In genomic region chr20:54122189-54122588, GRCh38 we compare ENCODE assay signal across 14 cellular contexts. TPM values are rescaled to one million over a fixed set of nuclear protein-coding genes. Genes with fewer than 3 reads are reported as not detected.
DNase-seq lines count a peak whose midpoint lies in the region; ATAC-seq and TF ChIP-seq lines count a peak whose summit lies in the region.
"Had no signal": no experiment of that assay in that cellular context is flagged by ENCODE, and none has a peak within 500 bp of the region (broad histone marks: within the 10 kb centered on the region; RNA-seq: fewer than 3 reads in every experiment).

No MANE protein-coding gene starts in this region.

- H3K36me3 Mint-ChIP-seq in stimulated activated effector memory CD8-positive, alpha-beta T cell treated with anti-CD3 and anti-CD28 coated beads, Interleukin-12 subunit alpha, Interleukin-12 subunit beta, amount 100 ng/mL, for 72 hours, result no peaks in the 10 kb centered on the region

- in situ Hi-C loops in HAP-1 (cut with MboI; ENCODE audit: low sequenced_read_pairs), result no loop called here

- no peaks in the 10 kb centered on the region for H3K4me1 Mint-ChIP-seq in stimulated activated effector memory CD8-positive, alpha-beta T cell treated with anti-CD3 and anti-CD28 coated beads, Interleukin-12 subunit alpha, Interleukin-12 subunit beta, amount 100 ng/mL, for 72 hours

- H3K4me3 ChIP-seq in lower lobe of right lung (no peak overlapping the region), HAP-1 (no peak overlapping the region)

- no peaks in the 10 kb centered on the region for H3K36me3 ChIP-seq in lower lobe of right lung
- no peaks in the 10 kb centered on the region for H3K36me3 ChIP-seq in HAP-1 (replicated peaks)

- H3K9me3 ChIP-seq in lower lobe of right lung (no peaks in the 10 kb centered on the region), HAP-1 (no peaks in the 10 kb centered on the region)

- ATAC-seq in GM21423 (IDR thresholded peaks at IDR 0.05; ENCODE audit: unreplicated experiment), result peak; percentile 58
- ATAC-seq in stimulated activated effector memory CD8-positive, alpha-beta T cell treated with anti-CD3 and anti-CD28 coated beads, Interleukin-12 subunit alpha, Interleukin-12 subunit beta, amount 100 ng/mL, for 72 hours, result no peak
- ATAC-seq in HG02798 (IDR thresholded peaks at IDR 0.05; ENCODE audit: poor library complexity, unreplicated experiment), result no peak
- no peak for ATAC-seq in lower lobe of right lung

- H3K27me3 ChIP-seq in lower lobe of right lung (ENCODE audit: low read depth) (no peaks in the 10 kb centered on the region), HAP-1 (ENCODE audit: low read depth) (0 out of 2 replicates have a peak, but pooled peaks cover under 1% of the 10 kb centered on the region)

- H3K27ac ChIP-seq in epithelial cell of prostate (peak overlapping the region; percentile 94), lower lobe of right lung (no peak overlapping the region)

- no peaks in the 10 kb centered on the region for H3K9me3 Mint-ChIP-seq in stimulated activated effector memory CD8-positive, alpha-beta T cell treated with anti-CD3 and anti-CD28 coated beads, Interleukin-12 subunit alpha, Interleukin-12 subunit beta, amount 100 ng/mL, for 72 hours

- H3K27ac Mint-ChIP-seq in stimulated activated effector memory CD8-positive, alpha-beta T cell treated with anti-CD3 and anti-CD28 coated beads, Interleukin-12 subunit alpha, Interleukin-12 subunit beta, amount 100 ng/mL, for 72 hours, result peak overlapping the region; percentile 40

- no peak for TF ChIP-seq CTCF in lower lobe of right lung (IDR thresholded peaks at IDR 0.05)

- H3K4me3 Mint-ChIP-seq in stimulated activated effector memory CD8-positive, alpha-beta T cell treated with anti-CD3 and anti-CD28 coated beads, Interleukin-12 subunit alpha, Interleukin-12 subunit beta, amount 100 ng/mL, for 72 hours, result no peak overlapping the region

- intact Hi-C loops in lower lobe of right lung (cut with DNase I), result no loop called here

- DNase-seq in LHCN-M2 (ENCODE audit: low read depth) (peak; percentile 56), epithelial cell of prostate (ENCODE audit: low read depth, low spot score) (peak; percentile 70), lower lobe of right lung (no peak), HAP-1 (ENCODE audit: low spot score in 2 of 2) (no peak), ureter (ENCODE audit: low spot score) (no peak)
- DNase-seq in stimulated activated effector memory CD8-positive, alpha-beta T cell treated with anti-CD3 and anti-CD28 coated beads, Interleukin-12 subunit alpha, Interleukin-12 subunit beta, amount 100 ng/mL, for 72 hours (ENCODE audit: low spot score in 2 of 2), result no peak
- DNase-seq: activated T-cell treated with anti-CD3 and anti-CD28 coated beads, Interleukin-2, amount 50 U/mL, for 1 hour; DMS79 treated with DMSO at 0.1 percent for 48 hours; midbrain; NCI-H2107 had no signal

- H3K4me1 ChIP-seq in lower lobe of right lung (no peaks in the 10 kb centered on the region), HAP-1 (no peaks in the 10 kb centered on the region)

RNA-seq across cellular contexts. Expression of gene CYP24A1, which starts 51.6 kb away (rescaled TPM):
- 0.51 TPM in 1 of 2 replicates, not detected in the other for total RNA-seq in LHCN-M2 (2014; rRNA removed)
- not detected for polyA plus RNA-seq in LHCN-M2 (2012)
- 0.21 TPM for total RNA-seq in lower lobe of right lung
- total RNA-seq in ureter, result 10.4 TPM
- total RNA-seq: cardiac septum, glomerular endothelial cell had no signal

RNA-seq across cellular contexts. Expression of gene BCAS1, which starts 51.8 kb away (rescaled TPM):
- 0.06 TPM in 1 of 2 replicates, not detected in the other for total RNA-seq in LHCN-M2 (2014; rRNA removed)
- 0.01 TPM for polyA plus RNA-seq in LHCN-M2 (2012)
- total RNA-seq in lower lobe of right lung, result 2.8 TPM
- 67.2 TPM for total RNA-seq in ureter
- total RNA-seq: cardiac septum, glomerular endothelial cell had no signal

Comparison
In these comparisons a context has a peak if more than half of its experiments do, and no peak if none do; other contexts are left out.
1. DNase-seq: peak in LHCN-M2 (single experiment) and epithelial cell of prostate (single experiment); none in stimulated activated effector memory CD8-positive, alpha-beta T cell treated with anti-CD3 and anti-CD28 coated beads, Interleukin-12 subunit alpha, Interleukin-12 subunit beta, amount 100 ng/mL, for 72 hours (0 of 2), lower lobe of right lung (single experiment), HAP-1 (0 of 2) and ureter (single experiment).
2. RNA of gene BCAS1, which starts 51.8 kb away (total RNA-seq): 67.2 TPM in ureter (single experiment); 2.8 TPM in lower lobe of right lung (single experiment) and 0.06 TPM in LHCN-M2; every median in the first group is over 10 times any median in the second.